In genomic region chr2:53859354-53860159, GRCh38 we compare ENCODE assay signal across 1 cellular context.
A peak's percentile ranks its signal among the peaks of the same experiment; 100 is the strongest.
TF ChIP-seq lines count a peak whose summit lies in the region.

Gene GPR75 (minus strand): TSS chr2:53859967. CDS start chr2:53854756, 5,211 bp downstream.

TF ChIP-seq in WTC11, 78 proteins besides CTCF, POLR2A, EP300 and RAD21 (continued from another document):
- 0 out of 2 replicates have a peak, but pooled peaks have one; percentile 25 for TF ChIP-seq ZNF532 (CRISPR knock-in tag; IDR thresholded peaks at IDR 0.05; ENCODE audit: borderline replicate concordance)
- TF ChIP-seq SOX15 (CRISPR knock-in tag; IDR thresholded peaks at IDR 0.05) = no peak
- peak; percentile 41; the same call in 1 of the 2 replicates for TF ChIP-seq FOXP1 (CRISPR knock-in tag; IDR thresholded peaks at IDR 0.05; ENCODE audit: borderline replicate concordance)
- 0 out of 2 replicates have a peak, but pooled peaks have one; percentile 15 for TF ChIP-seq MLX (CRISPR knock-in tag; IDR thresholded peaks at IDR 0.05)
- TF ChIP-seq PRRX2 (CRISPR knock-in tag; IDR thresholded peaks at IDR 0.05) = 0 out of 2 replicates have a peak, but pooled peaks have one; percentile 47
- TF ChIP-seq CDX4 (CRISPR knock-in tag; IDR thresholded peaks at IDR 0.05; ENCODE audit: borderline replicate concordance) = no peak
- no peak for TF ChIP-seq NR3C1 (CRISPR knock-in tag; conservative IDR thresholded peaks at IDR 0.05; ENCODE audit: low read depth)
- 0 out of 2 replicates have a peak, but pooled peaks have one; percentile 46 for TF ChIP-seq ESRRA (CRISPR knock-in tag; IDR thresholded peaks at IDR 0.05; ENCODE audit: borderline replicate concordance)
- TF ChIP-seq KAT7 (CRISPR knock-in tag; IDR thresholded peaks at IDR 0.05; ENCODE audit: borderline replicate concordance) = 0 out of 2 replicates have a peak, but pooled peaks have one; percentile 82
- peak; percentile 77 for TF ChIP-seq HMGXB4 (CRISPR knock-in tag; IDR thresholded peaks at IDR 0.05)
- peak; percentile 53; the same call in 1 of the 2 replicates for TF ChIP-seq ZNF423 (CRISPR knock-in tag; IDR thresholded peaks at IDR 0.05)
- TF ChIP-seq USF2 (CRISPR knock-in tag; IDR thresholded peaks at IDR 0.05) = no peak
- peak; percentile 65; the same call in 1 of the 2 replicates for TF ChIP-seq EMX1 (CRISPR knock-in tag; IDR thresholded peaks at IDR 0.05)
